15 cellular contexts compared by ENCODE assay signal in the genomic region with DNA sequence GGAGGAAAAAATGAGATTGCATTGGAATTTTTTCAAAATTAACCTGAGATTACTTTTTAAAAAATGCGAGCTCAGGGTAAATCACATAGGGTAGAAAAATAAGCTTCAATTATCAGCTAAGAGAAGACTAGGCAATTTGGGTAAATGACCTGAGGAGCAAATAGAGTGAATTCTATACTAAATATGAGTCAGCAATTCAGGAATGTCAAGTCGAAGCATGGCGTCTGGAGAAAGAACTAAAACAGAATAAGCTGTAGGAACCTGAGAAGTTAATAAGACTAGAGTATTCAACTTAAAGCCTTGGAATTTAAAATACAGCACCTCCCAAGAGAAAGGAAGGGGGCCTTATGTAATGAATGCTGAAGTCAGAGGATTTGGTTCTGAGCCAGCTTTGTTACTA.
"Had no signal": no experiment of that assay in that cellular context is flagged by ENCODE, and none has a peak within 500 bp of the region (broad histone marks: within the 10 kb centered on the region; RNA-seq: fewer than 3 reads in every experiment).

No MANE protein-coding gene starts in this region.

- H3K36me3 ChIP-seq: esophagus squamous epithelium, prostate gland, right lobe of liver, suprapubic skin had no signal

- H3K4me3 ChIP-seq: coronary artery, esophagus squamous epithelium, prostate gland, right lobe of liver, suprapubic skin had no signal

- H3K4me1 ChIP-seq: esophagus squamous epithelium, prostate gland, right lobe of liver, suprapubic skin had no signal

- H3K27me3 ChIP-seq: esophagus squamous epithelium, right lobe of liver, suprapubic skin had no signal

- H3K27ac ChIP-seq: coronary artery, esophagus squamous epithelium, prostate gland, right lobe of liver, suprapubic skin had no signal

- ATAC-seq: activated T-helper 17 cell treated with anti-CD3 and anti-CD28 coated beads, Interleukin-2, amount 50 U/mL, for 72 hours; right lobe of liver had no signal

- DNase-seq: activated CD4-positive, alpha-beta T cell treated with anti-CD3 and anti-CD28 coated beads for 1 hour; activated CD4-positive, alpha-beta T cell treated with anti-CD3 and anti-CD28 coated beads, Interleukin-2, amount 50 U/mL, for 48 hours; activated naive CD4-positive, alpha-beta T cell treated with anti-CD3 and anti-CD28 coated beads for 36 hours; central memory CD4-positive, alpha-beta T cell; esophagus squamous epithelium; foreskin fibroblast; glutamatergic neuron; immature natural killer cell; midbrain; right lobe of liver; T1000 had no signal

- H3K9me3 ChIP-seq: esophagus squamous epithelium, prostate gland, right lobe of liver had no signal
